In the genomic region with DNA sequence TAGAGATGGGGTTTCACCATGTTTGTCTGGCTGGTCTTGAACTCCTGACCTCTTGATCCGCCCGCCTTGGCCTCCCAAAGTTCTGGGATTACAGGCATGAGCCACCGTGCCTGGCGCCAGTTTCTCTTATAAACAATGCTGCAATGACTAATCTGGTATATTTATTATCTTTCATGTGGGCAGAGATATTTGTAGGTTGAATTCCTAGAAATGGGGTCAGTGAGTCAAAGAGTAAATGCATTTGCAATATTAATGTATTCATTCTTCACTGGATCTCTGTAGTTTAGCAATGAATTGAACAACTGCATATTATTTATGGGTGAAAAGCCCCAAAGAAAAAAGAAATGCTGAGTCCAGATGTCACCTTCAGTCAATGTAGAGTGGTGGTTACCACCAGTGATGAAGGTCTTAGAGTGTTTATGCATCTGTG, we compare ENCODE assay signal across 10 cellular contexts. TPM values are rescaled to one million over a fixed set of nuclear protein-coding genes. Genes with fewer than 3 reads are reported as not detected.
DNase-seq lines count a peak whose midpoint lies in the region; ATAC-seq and TF ChIP-seq lines count a peak whose summit lies in the region.
"Had no signal": no experiment of that assay in that cellular context is flagged by ENCODE, and none has a peak within 500 bp of the region (broad histone marks: within the 10 kb centered on the region; RNA-seq: fewer than 3 reads in every experiment).

No MANE protein-coding gene starts in this region.

- CTCF ChIA-PET in CD8-positive, alpha-beta T cell (lab: Charles Lee) = interaction anchor here (1.0 to 3.2 kb wide), 11 partner anchors 12 to 207 kb away, joined by 3 to 26 read pairs (median 5); no protein-coding TSS in a partner anchor
- CTCF ChIA-PET in activated CD8-positive, alpha-beta memory T cell treated with anti-CD3 and anti-CD28 coated beads, Interleukin-2, amount 10 ng/mL, durations not matched to agents 7 days and 5 days (lab: Charles Lee) = interaction anchor here (0.7 to 6.2 kb wide), 12 partner anchors 8 to 128 kb away, joined by 4 to 146 read pairs (median 8); no protein-coding TSS in a partner anchor

- peaks cover 43% of the 10 kb centered on the region for H3K4me1 ChIP-seq in CD8-positive, alpha-beta T cell (ENCODE audit: insufficient read depth, low read length)

- DNase-seq in CD8-positive, alpha-beta T cell = peak in 2 of 7 experiments; percentile 29 to 30
- peak; percentile 67 for DNase-seq in activated CD8-positive, alpha-beta memory T cell treated with anti-CD3 and anti-CD28 coated beads, Interleukin-2, amount 10 ng/mL, durations not matched to agents 7 days and 5 days
- DNase-seq in glomerular endothelial cell (ENCODE audit: extremely low read depth, low read depth, low spot score) (peak; percentile 18), NCI-H2029 treated with DMSO at 0.1 percent for 48 hours (lab: John Stamatoyannopoulos, UW) (no peak)

- H3K27me3 Mint-ChIP-seq in CD8-positive, alpha-beta T cell (ENCODE audit: low read depth) = no peaks in the 10 kb centered on the region
- H3K27me3 Mint-ChIP-seq in activated CD8-positive, alpha-beta memory T cell treated with anti-CD3 and anti-CD28 coated beads, Interleukin-2, amount 10 ng/mL, durations not matched to agents 7 days and 5 days = no peaks in the 10 kb centered on the region

- POLR2A ChIA-PET in CD8-positive, alpha-beta T cell (lab: Charles Lee) = interaction anchor here (2.5 to 3.5 kb wide), 2 partner anchors 11 to 208 kb away, joined by 7 to 36 read pairs; a partner anchor contains a TSS

- no peak for ATAC-seq in CD8-positive, alpha-beta T cell
- peak; percentile 23 for ATAC-seq in HG03520 (IDR thresholded peaks at IDR 0.05; ENCODE audit: unreplicated experiment)
- ATAC-seq in activated CD8-positive, alpha-beta memory T cell treated with anti-CD3 and anti-CD28 coated beads, Interleukin-2, amount 10 ng/mL, durations not matched to agents 7 days and 5 days = peak; percentile 17
- no peak for ATAC-seq in HG02870 (IDR thresholded peaks at IDR 0.05; ENCODE audit: unreplicated experiment)
- ATAC-seq in HG02763 (IDR thresholded peaks at IDR 0.05; ENCODE audit: unreplicated experiment) = no peak
- no peak for ATAC-seq in GM21576 (IDR thresholded peaks at IDR 0.05; ENCODE audit: unreplicated experiment)
- ATAC-seq: Panc1 had no signal

- H3K4me1 Mint-ChIP-seq in CD8-positive, alpha-beta T cell (ENCODE audit: low read depth) = peaks cover 50% of the 10 kb centered on the region
- peaks cover 51% of the 10 kb centered on the region for H3K4me1 Mint-ChIP-seq in activated CD8-positive, alpha-beta memory T cell treated with anti-CD3 and anti-CD28 coated beads, Interleukin-2, amount 10 ng/mL, durations not matched to agents 7 days and 5 days

- no peaks in the 10 kb centered on the region for H3K36me3 Mint-ChIP-seq in CD8-positive, alpha-beta T cell
- peaks cover 11% of the 10 kb centered on the region for H3K36me3 Mint-ChIP-seq in activated CD8-positive, alpha-beta memory T cell treated with anti-CD3 and anti-CD28 coated beads, Interleukin-2, amount 10 ng/mL, durations not matched to agents 7 days and 5 days

- H3K36me3 ChIP-seq in CD8-positive, alpha-beta T cell (ENCODE audit: insufficient read depth, low read length) = no peaks in the 10 kb centered on the region
- H3K36me3 ChIP-seq: right atrium auricular region had no signal

- H3K4me3 Mint-ChIP-seq in CD8-positive, alpha-beta T cell = no peak overlapping the region
- peak overlapping the region; percentile 66 for H3K4me3 Mint-ChIP-seq in activated CD8-positive, alpha-beta memory T cell treated with anti-CD3 and anti-CD28 coated beads, Interleukin-2, amount 10 ng/mL, durations not matched to agents 7 days and 5 days

- intact Hi-C loops in CD8-positive, alpha-beta T cell (cut with DNase I, micrococcal nuclease) = loop anchor here (5.0 to 10.0 kb wide), 4 partner anchors 49 to 753 kb away; a partner anchor contains a TSS

- no peaks in the 10 kb centered on the region for H3K27me3 ChIP-seq in CD8-positive, alpha-beta T cell (ENCODE audit: insufficient read depth, low read length)
- H3K27me3 ChIP-seq: right atrium auricular region had no signal

- no peak for TF ChIP-seq CTCF in CD8-positive, alpha-beta T cell (IDR thresholded peaks at IDR 0.05)

- no peak overlapping the region for H3K4me3 ChIP-seq in CD8-positive, alpha-beta T cell (ENCODE audit: low read depth, low read length)
- H3K4me3 ChIP-seq: right atrium auricular region had no signal

- peak overlapping the region; percentile 84 for H3K27ac Mint-ChIP-seq in CD8-positive, alpha-beta T cell
- peak overlapping the region; percentile 93 for H3K27ac Mint-ChIP-seq in activated CD8-positive, alpha-beta memory T cell treated with anti-CD3 and anti-CD28 coated beads, Interleukin-2, amount 10 ng/mL, durations not matched to agents 7 days and 5 days

- no peak overlapping the region for H3K27ac ChIP-seq in CD8-positive, alpha-beta T cell (ENCODE audit: low read depth, low read length)
- H3K27ac ChIP-seq: right atrium auricular region had no signal

- H3K9me3 ChIP-seq in CD8-positive, alpha-beta T cell (ENCODE audit: low read length) = no peaks in the 10 kb centered on the region
- H3K9me3 ChIP-seq: right atrium auricular region had no signal

- H3K9me3 Mint-ChIP-seq in CD8-positive, alpha-beta T cell = no peaks in the 10 kb centered on the region
- peaks cover 5% of the 10 kb centered on the region for H3K9me3 Mint-ChIP-seq in activated CD8-positive, alpha-beta memory T cell treated with anti-CD3 and anti-CD28 coated beads, Interleukin-2, amount 10 ng/mL, durations not matched to agents 7 days and 5 days (ENCODE audit: low read depth)

RNA-seq across cellular contexts. Expression of a gene that starts 22.8 kb away (rescaled TPM):
- 1 to 10 TPM; 3.5 to 6.2 TPM for total RNA-seq in CD8-positive, alpha-beta T cell
- total RNA-seq in activated CD8-positive, alpha-beta memory T cell treated with anti-CD3 and anti-CD28 coated beads, Interleukin-2, amount 10 ng/mL, durations not matched to agents 7 days and 5 days = 100 to 1,000 TPM; 151 to 179 TPM
- total RNA-seq in glomerular endothelial cell = 1.6 and 3.2 TPM in 2 replicates

RNA-seq across cellular contexts. Expression of a gene that starts 52.5 kb away (rescaled TPM):
- total RNA-seq in CD8-positive, alpha-beta T cell = under 1 TPM; 0.43 to 0.47 TPM
- total RNA-seq in activated CD8-positive, alpha-beta memory T cell treated with anti-CD3 and anti-CD28 coated beads, Interleukin-2, amount 10 ng/mL, durations not matched to agents 7 days and 5 days = under 1 TPM; 0.40 to 0.70 TPM
- total RNA-seq in glomerular endothelial cell = 43.2 and 88.9 TPM in 2 replicates

Comparison
In these comparisons a context has a peak if more than half of its experiments do, and no peak if none do; other contexts are left out.
1. ATAC-seq: peak in HG03520 (single experiment) and activated CD8-positive, alpha-beta memory T cell treated with anti-CD3 and anti-CD28 coated beads, Interleukin-2, amount 10 ng/mL, durations not matched to agents 7 days and 5 days (single experiment); none in CD8-positive, alpha-beta T cell (single experiment), HG02870 (single experiment), HG02763 (single experiment) and GM21576 (single experiment).
2. RNA of a gene that starts 22.8 kb away (total RNA-seq): 151 to 179 TPM in activated CD8-positive, alpha-beta memory T cell treated with anti-CD3 and anti-CD28 coated beads, Interleukin-2, amount 10 ng/mL, durations not matched to agents 7 days and 5 days; 3.5 to 6.2 TPM in CD8-positive, alpha-beta T cell and 1.6 to 3.2 TPM in glomerular endothelial cell; every median in the first group is over 10 times any median in the second.
3. RNA of a gene that starts 52.5 kb away (total RNA-seq): 43.2 to 88.9 TPM in glomerular endothelial cell; 0.40 to 0.70 TPM in activated CD8-positive, alpha-beta memory T cell treated with anti-CD3 and anti-CD28 coated beads, Interleukin-2, amount 10 ng/mL, durations not matched to agents 7 days and 5 days and 0.43 to 0.47 TPM in CD8-positive, alpha-beta T cell; every median in the first group is over 10 times any median in the second.